22 cellular contexts compared by ENCODE assay signal in genomic region chr1:109765896-109766615, GRCh38. TPM values are rescaled to one million over a fixed set of nuclear protein-coding genes. Genes with fewer than 3 reads are reported as not detected.
A peak's percentile ranks its signal among the peaks of the same experiment; 100 is the strongest.
DNase-seq lines count a peak whose midpoint lies in the region; ATAC-seq and TF ChIP-seq lines count a peak whose summit lies in the region.
"Had no signal": no experiment of that assay in that cellular context is flagged by ENCODE, and none has a peak within 500 bp of the region (broad histone marks: within the 10 kb centered on the region; RNA-seq: fewer than 3 reads in every experiment).

No MANE protein-coding gene starts in this region.

- H3K27ac ChIP-seq in right atrium auricular region (no peak overlapping the region), uterus (no peak overlapping the region)
- H3K27ac ChIP-seq: KMS-11 had no signal

- H3K27me3 ChIP-seq in right atrium auricular region (no peaks in the 10 kb centered on the region), uterus (no peaks in the 10 kb centered on the region)

- intact Hi-C loops in Right ventricle myocardium inferior (cut with DNase I) (loop anchor here (5.0 kb wide), 1 partner anchor 99 kb away; the partner anchor contains the start of gene GSTM2), left cardiac atrium (cut with DNase I) (loop anchor here in 1 of 2 donors (5.0 kb wide), 1 partner anchor 224 kb away; no protein-coding TSS in a partner anchor), natural killer cell (cut with micrococcal nuclease) (no loop called here), uterus (cut with DNase I; ENCODE audit: low total_unique reads) (no loop called here)

- TF ChIP-seq POLR2A in uterus (IDR thresholded peaks at IDR 0.05) = no peak

- ATAC-seq in Right ventricle myocardium inferior (no peak), left cardiac atrium (no peak), natural killer cell (no peak)
- ATAC-seq: T-cell had no signal

- no peak overlapping the region for H3K4me3 Mint-ChIP-seq in natural killer cell
- H3K4me3 Mint-ChIP-seq: activated naive CD4-positive, alpha-beta T cell treated with anti-CD3 and anti-CD28 coated beads for 36 hours; brain; CD4-positive, alpha-beta T cell; HFFc6; T-cell had no signal

- H3K9me3 ChIP-seq in right atrium auricular region (no peaks in the 10 kb centered on the region), uterus (no peaks in the 10 kb centered on the region)

- H3K27me3 Mint-ChIP-seq in natural killer cell (ENCODE audit: low read depth in 2 of 2) = peaks cover 7 to 11% of the 10 kb centered on the region in 2 donors
- H3K27me3 Mint-ChIP-seq: CD4-positive, alpha-beta T cell had no signal

- no peak overlapping the region for H3K27ac Mint-ChIP-seq in natural killer cell
- H3K27ac Mint-ChIP-seq: activated naive CD4-positive, alpha-beta T cell treated with anti-CD3 and anti-CD28 coated beads for 36 hours; brain; CD4-positive, alpha-beta T cell; HFFc6; T-cell had no signal

- H3K36me3 ChIP-seq in right atrium auricular region (no peaks in the 10 kb centered on the region), uterus (no peaks in the 10 kb centered on the region)

- no peaks in the 10 kb centered on the region for H3K36me3 Mint-ChIP-seq in natural killer cell
- H3K36me3 Mint-ChIP-seq: brain, T-cell had no signal

- no peaks in the 10 kb centered on the region for H3K9me3 Mint-ChIP-seq in natural killer cell
- H3K9me3 Mint-ChIP-seq: activated naive CD4-positive, alpha-beta T cell treated with anti-CD3 and anti-CD28 coated beads for 36 hours; brain; CD4-positive, alpha-beta T cell; HFFc6; T-cell had no signal

- H3K4me1 ChIP-seq in right atrium auricular region (peaks cover 0 to 16% of the 10 kb centered on the region in 2 donors), uterus (no peaks in the 10 kb centered on the region)

- peak; percentile 64 for DNase-seq in Right ventricle myocardium inferior (ENCODE audit: missing footprints)
- DNase-seq in right atrium auricular region (ENCODE audit: low spot score) = no peak
- DNase-seq in left cardiac atrium = peak; percentile 10
- DNase-seq in natural killer cell = peak; percentile 8
- peak; percentile 7 to 11 for DNase-seq in uterus
- no peak for DNase-seq in putamen (ENCODE audit: low spot score)
- no peak for DNase-seq in NCI-H2107 (lab: John Stamatoyannopoulos, UW)
- no peak for DNase-seq in glomerular visceral epithelial cell (ENCODE audit: extremely low spot score)
- DNase-seq: CD4-positive, alpha-beta T cell; DMS153; HFFc6; NCI-H1048; NCI-H2081; NCI-H510A treated with DMSO at 0.1 percent for 48 hours; SHP77; stimulated activated CD4-positive, alpha-beta T cell treated with anti-CD3 and anti-CD28 coated beads, Interleukin-2, amount 100 ng/mL, for 24 hours had no signal

- H3K4me1 Mint-ChIP-seq in natural killer cell = peaks cover 0 to 9% of the 10 kb centered on the region in 2 donors
- H3K4me1 Mint-ChIP-seq: T-cell had no signal

- H3K4me3 ChIP-seq in right atrium auricular region (no peak overlapping the region), uterus (no peak overlapping the region)

- no peak for TF ChIP-seq CTCF in right atrium auricular region (IDR thresholded peaks at IDR 0.05)
- TF ChIP-seq CTCF in natural killer cell (IDR thresholded peaks at IDR 0.05) = no peak
- TF ChIP-seq CTCF in uterus (IDR thresholded peaks at IDR 0.05) = no peak

RNA-seq across cellular contexts. Expression of gene EPS8L3, which starts 2.3 kb away (rescaled TPM):
- total RNA-seq in Right ventricle myocardium inferior (not detected), right atrium auricular region (under 1 TPM in 1 of 2 donors, not detected in 1; 0.19 TPM), left cardiac atrium (not detected), natural killer cell (under 1 TPM in 1 of 3 donors, not detected in 2; 0.47 TPM), uterus (under 1 TPM in 2 of 4 donors, not detected in 2; 0.26 to 0.29 TPM)
- total RNA-seq: activated naive CD4-positive, alpha-beta T cell treated with anti-CD3 and anti-CD28 coated beads for 36 hours; CD4-positive, alpha-beta T cell; dermis microvascular lymphatic vessel endothelial cell; epithelial cell of proximal tubule; HFFc6 had no signal

RNA-seq across cellular contexts. Expression of gene GSTM3, which starts 25.2 kb away (rescaled TPM):
- total RNA-seq in Right ventricle myocardium inferior = 121 TPM
- 100 to 1,000 TPM; 121 to 197 TPM for total RNA-seq in right atrium auricular region
- total RNA-seq in left cardiac atrium = 10 to 100 TPM; 46.8 to 68.7 TPM
- total RNA-seq in natural killer cell = 1 to 10 TPM; 1.7 to 3.0 (median 3.0) TPM
- total RNA-seq in uterus = 100 to 1,000 TPM in 1 of 4 donors, 10 to 100 TPM in 3; 39.1 to 104 (median 61.0) TPM

RNA-seq across cellular contexts. Expression of gene GSTM5, which starts 54.0 kb away (rescaled TPM):
- total RNA-seq in Right ventricle myocardium inferior (2.8 TPM), right atrium auricular region (1 to 10 TPM; 2.8 to 3.6 TPM), left cardiac atrium (1 to 10 TPM; 3.0 to 6.9 TPM), natural killer cell (under 1 TPM in 2 of 3 donors, not detected in 1; 0.07 to 0.35 TPM), uterus (10 to 100 TPM in 3 of 4 donors, under 1 TPM in 1; 0.51 to 24.8 (median 22.3) TPM)
- total RNA-seq: activated naive CD4-positive, alpha-beta T cell treated with anti-CD3 and anti-CD28 coated beads for 36 hours; dermis microvascular lymphatic vessel endothelial cell; epithelial cell of proximal tubule had no signal

Comparison
In these comparisons a context has a peak if more than half of its experiments do, and no peak if none do; other contexts are left out.
1. DNase-seq: peak in Right ventricle myocardium inferior (single experiment), left cardiac atrium (single experiment), natural killer cell (single experiment) and uterus (2 of 2); none in right atrium auricular region (single experiment), putamen (single experiment), NCI-H2107 (single experiment) and glomerular visceral epithelial cell (single experiment).
2. RNA of gene GSTM3, which starts 25.2 kb away (total RNA-seq): 121 to 197 TPM in right atrium auricular region, 121 TPM in Right ventricle myocardium inferior (single experiment), 39.1 to 104 TPM in uterus and 46.8 to 68.7 TPM in left cardiac atrium; 1.7 to 3.0 TPM in natural killer cell; every median in the first group is over 10 times any median in the second.